Comparison of ENCODE assay signal across 1 cellular context in the genomic region with DNA sequence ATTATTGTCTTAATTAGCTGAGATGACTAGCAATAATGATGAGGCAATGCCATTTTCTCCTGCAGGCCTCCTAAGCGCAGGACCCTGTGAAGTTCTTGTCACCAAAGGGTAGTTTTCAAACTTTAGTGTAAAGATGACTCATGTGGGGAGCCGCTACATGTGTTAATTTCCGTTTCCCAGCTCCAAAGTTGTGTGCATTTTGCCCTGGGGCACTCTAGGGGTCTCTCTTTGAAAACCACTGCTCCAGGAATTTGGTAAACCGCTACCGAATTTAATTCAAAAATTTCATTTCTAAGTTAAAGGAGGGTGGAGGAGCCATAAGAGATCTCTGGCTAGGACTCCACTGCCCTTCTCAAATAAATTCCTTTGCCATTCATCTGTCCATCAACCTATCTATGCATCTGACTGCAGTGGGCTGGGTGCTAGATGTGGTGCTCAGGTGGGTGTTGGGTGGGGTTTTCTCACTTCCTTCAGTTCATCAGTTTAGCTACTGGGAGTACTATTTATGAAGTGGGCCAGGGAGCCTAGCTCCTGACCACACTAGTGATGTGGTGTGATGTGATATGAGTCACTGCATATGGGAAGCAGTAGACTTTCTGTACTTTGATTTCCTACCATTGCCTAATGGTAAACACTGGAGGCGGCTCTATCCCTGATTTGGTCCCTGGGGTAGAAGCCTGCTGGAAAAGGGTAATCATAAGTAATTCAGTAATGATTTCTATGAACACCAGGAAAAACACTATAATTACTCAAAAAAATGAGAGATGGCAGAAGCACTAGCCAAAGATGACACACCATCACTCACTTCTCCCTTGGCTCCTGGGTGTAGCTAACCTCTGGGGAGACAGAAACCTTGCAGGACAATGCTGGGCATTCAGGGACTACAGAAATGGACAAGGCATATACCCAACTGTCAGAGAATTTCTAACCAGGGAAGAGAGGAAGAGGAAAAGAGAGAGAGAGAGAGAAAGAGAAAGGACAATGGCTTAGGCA.
TF ChIP-seq lines count a peak whose summit lies in the region.

No MANE protein-coding gene starts in this region.

TF ChIP-seq in HEK293, 187 proteins besides CTCF, POLR2A, EP300 and RAD21 (continued from another document):
- TF ChIP-seq, protein P1, sequence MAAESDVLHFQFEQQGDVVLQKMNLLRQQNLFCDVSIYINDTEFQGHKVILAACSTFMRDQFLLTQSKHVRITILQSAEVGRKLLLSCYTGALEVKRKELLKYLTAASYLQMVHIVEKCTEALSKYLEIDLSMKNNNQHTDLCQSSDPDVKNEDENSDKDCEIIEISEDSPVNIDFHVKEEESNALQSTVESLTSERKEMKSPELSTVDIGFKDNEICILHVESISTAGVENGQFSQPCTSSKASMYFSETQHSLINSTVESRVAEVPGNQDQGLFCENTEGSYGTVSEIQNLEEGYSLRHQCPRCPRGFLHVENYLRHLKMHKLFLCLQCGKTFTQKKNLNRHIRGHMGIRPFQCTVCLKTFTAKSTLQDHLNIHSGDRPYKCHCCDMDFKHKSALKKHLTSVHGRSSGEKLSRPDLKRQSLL (tag by site-specific recombination; IDR thresholded peaks at IDR 0.05), result no peak
- TF ChIP-seq, protein P2, sequence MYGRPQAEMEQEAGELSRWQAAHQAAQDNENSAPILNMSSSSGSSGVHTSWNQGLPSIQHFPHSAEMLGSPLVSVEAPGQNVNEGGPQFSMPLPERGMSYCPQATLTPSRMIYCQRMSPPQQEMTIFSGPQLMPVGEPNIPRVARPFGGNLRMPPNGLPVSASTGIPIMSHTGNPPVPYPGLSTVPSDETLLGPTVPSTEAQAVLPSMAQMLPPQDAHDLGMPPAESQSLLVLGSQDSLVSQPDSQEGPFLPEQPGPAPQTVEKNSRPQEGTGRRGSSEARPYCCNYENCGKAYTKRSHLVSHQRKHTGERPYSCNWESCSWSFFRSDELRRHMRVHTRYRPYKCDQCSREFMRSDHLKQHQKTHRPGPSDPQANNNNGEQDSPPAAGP (tag by site-specific recombination; IDR thresholded peaks at IDR 0.05), result no peak
- TF ChIP-seq GLIS2 (tag by site-specific recombination; IDR thresholded peaks at IDR 0.05) (no peak), KLF16 (tag by site-specific recombination; IDR thresholded peaks at IDR 0.05) (no peak), OSR2 (tag by site-specific recombination; IDR thresholded peaks at IDR 0.05) (peak; percentile 93), OVOL3 (tag by site-specific recombination; IDR thresholded peaks at IDR 0.05) (no peak)
- TF ChIP-seq, protein P3, sequence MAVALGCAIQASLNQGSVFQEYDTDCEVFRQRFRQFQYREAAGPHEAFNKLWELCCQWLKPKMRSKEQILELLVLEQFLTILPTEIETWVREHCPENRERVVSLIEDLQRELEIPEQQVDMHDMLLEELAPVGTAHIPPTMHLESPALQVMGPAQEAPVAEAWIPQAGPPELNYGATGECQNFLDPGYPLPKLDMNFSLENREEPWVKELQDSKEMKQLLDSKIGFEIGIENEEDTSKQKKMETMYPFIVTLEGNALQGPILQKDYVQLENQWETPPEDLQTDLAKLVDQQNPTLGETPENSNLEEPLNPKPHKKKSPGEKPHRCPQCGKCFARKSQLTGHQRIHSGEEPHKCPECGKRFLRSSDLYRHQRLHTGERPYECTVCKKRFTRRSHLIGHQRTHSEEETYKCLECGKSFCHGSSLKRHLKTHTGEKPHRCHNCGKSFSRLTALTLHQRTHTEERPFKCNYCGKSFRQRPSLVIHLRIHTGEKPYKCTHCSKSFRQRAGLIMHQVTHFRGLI (tag by site-specific recombination; IDR thresholded peaks at IDR 0.05), result no peak
